ENCODE assay signal across 12 cellular contexts in the genomic region with DNA sequence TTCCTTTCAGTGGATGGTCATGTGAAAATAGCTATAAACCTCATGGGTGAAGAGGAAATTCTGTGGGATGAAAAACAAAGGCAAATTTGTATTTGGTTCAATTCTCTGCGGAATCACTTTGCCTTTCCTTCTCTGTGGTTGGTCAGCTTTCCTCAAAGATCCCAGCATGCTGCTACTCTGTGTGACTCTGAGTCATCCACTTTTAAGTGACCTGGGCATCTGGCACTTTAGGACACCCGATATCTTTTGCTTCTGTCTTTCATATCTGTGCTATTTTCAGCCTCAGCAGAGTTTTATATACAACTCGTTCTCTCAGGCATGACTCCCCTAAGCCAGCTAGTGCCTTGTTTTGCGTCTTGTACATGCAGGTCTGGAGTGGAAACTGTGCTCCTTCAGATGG.
DNase-seq lines count a peak whose midpoint lies in the region; ATAC-seq lines count a peak whose summit lies in the region.
"Had no signal": no experiment of that assay in that cellular context is flagged by ENCODE, and none has a peak within 500 bp of the region (broad histone marks: within the 10 kb centered on the region; RNA-seq: fewer than 3 reads in every experiment).

No MANE protein-coding gene starts in this region.

- no peaks in the 10 kb centered on the region for H3K4me1 Mint-ChIP-seq in activated CD4-positive, alpha-beta T cell treated with anti-CD3 and anti-CD28 coated beads for 36 hours

- intact Hi-C loops in activated CD4-positive, alpha-beta T cell treated with anti-CD3 and anti-CD28 coated beads for 36 hours (cut with DNase I, micrococcal nuclease): no loop called here

- H3K9me3 Mint-ChIP-seq in activated CD4-positive, alpha-beta T cell treated with anti-CD3 and anti-CD28 coated beads for 36 hours (ENCODE audit: low read depth): no peaks in the 10 kb centered on the region

- H3K27me3 Mint-ChIP-seq in activated CD4-positive, alpha-beta T cell treated with anti-CD3 and anti-CD28 coated beads for 36 hours: peaks cover 3% of the 10 kb centered on the region

- POLR2A ChIA-PET in activated CD4-positive, alpha-beta T cell treated with anti-CD3 and anti-CD28 coated beads for 36 hours (lab: Charles Lee): interaction anchor here (0.6 kb wide), 1 partner anchor 27 kb away, joined by 3 read pairs; no protein-coding TSS in a partner anchor

- peak; percentile 90 for DNase-seq in COLO829 (ENCODE audit: low spot score)
- peak; percentile 32 to 71 for DNase-seq in NCI-H187 (lab: John Stamatoyannopoulos, UW)
- peak; percentile 90 for DNase-seq in brain pericyte (ENCODE audit: low read depth, low spot score)
- DNase-seq in myocyte (ENCODE audit: low read depth): peak; percentile 99
- DNase-seq in activated T-cell treated with anti-CD3 and anti-CD28 coated beads, Interleukin-2, amount 50 U/mL, for 1 hour: no peak
- DNase-seq in cerebellar cortex (ENCODE audit: low spot score): no peak
- no peak for DNase-seq in activated CD4-positive, alpha-beta T cell treated with anti-CD3 and anti-CD28 coated beads for 36 hours
- no peak for DNase-seq in NCI-H2227 treated with DMSO at 0.1 percent for 48 hours (lab: John Stamatoyannopoulos, UW)
- DNase-seq: activated gamma-delta T cell treated with Interleukin-2 at 50 U/mL for 16 hours; SHP77 treated with DMSO at 0.1 percent for 48 hours; stimulated activated CD4-positive, alpha-beta T cell treated with anti-CD3 and anti-CD28 coated beads, Interleukin-12 subunit alpha, Interleukin-12 subunit beta, amount 100 ng/mL, for 4 hours had no signal

- CTCF ChIA-PET in activated CD4-positive, alpha-beta T cell treated with anti-CD3 and anti-CD28 coated beads for 36 hours (lab: Charles Lee): no interaction called here

- H3K27ac Mint-ChIP-seq in activated CD4-positive, alpha-beta T cell treated with anti-CD3 and anti-CD28 coated beads for 36 hours: no peak overlapping the region
- H3K27ac Mint-ChIP-seq: CD14-positive monocyte had no signal

- no peak overlapping the region for H3K4me3 Mint-ChIP-seq in activated CD4-positive, alpha-beta T cell treated with anti-CD3 and anti-CD28 coated beads for 36 hours
- H3K4me3 Mint-ChIP-seq: CD14-positive monocyte had no signal

- ATAC-seq in activated CD4-positive, alpha-beta T cell treated with anti-CD3 and anti-CD28 coated beads for 36 hours: no peak

- H3K36me3 Mint-ChIP-seq in activated CD4-positive, alpha-beta T cell treated with anti-CD3 and anti-CD28 coated beads for 36 hours (ENCODE audit: low read depth): no peaks in the 10 kb centered on the region
- H3K36me3 Mint-ChIP-seq: CD14-positive monocyte had no signal

Comparison
In these comparisons a context has a peak if more than half of its experiments do, and no peak if none do; other contexts are left out.
1. DNase-seq: peak in COLO829 (single experiment), NCI-H187 (2 of 2), brain pericyte (single experiment) and myocyte (single experiment); none in activated T-cell treated with anti-CD3 and anti-CD28 coated beads, Interleukin-2, amount 50 U/mL, for 1 hour (single experiment), cerebellar cortex (single experiment), activated CD4-positive, alpha-beta T cell treated with anti-CD3 and anti-CD28 coated beads for 36 hours (single experiment) and NCI-H2227 treated with DMSO at 0.1 percent for 48 hours (single experiment).